Comparison of ENCODE assay signal across 8 cellular contexts in genomic region chr19:58385313-58386165, GRCh38. TPM values are rescaled to one million over a fixed set of nuclear protein-coding genes. Genes with fewer than 3 reads are reported as not detected.
A peak's percentile ranks its signal among the peaks of the same experiment; 100 is the strongest.
DNase-seq lines count a peak whose midpoint lies in the region; ATAC-seq, FAIRE-seq and TF ChIP-seq lines count a peak whose summit lies in the region.

No MANE protein-coding gene starts in this region.

- no peak for DNase-seq in GM23338 (ENCODE audit: low spot score)
- DNase-seq in activated T-cell treated with anti-CD3 and anti-CD28 coated beads, Interleukin-2, amount 50 U/mL, for 48 hours, result peak; percentile 63 to 66
- no peak for DNase-seq in iPS DF 6.9 (ENCODE audit: low read depth, low spot score)
- peak; percentile 45 for DNase-seq in stimulated activated CD4-positive, alpha-beta T cell treated with anti-CD3 and anti-CD28 coated beads, Interleukin-4, amount 100 ng/mL, for 1 hour
- no peak for DNase-seq in D721Med (ENCODE audit: insufficient read length, low spot score)
- no peak for DNase-seq in NCI-H774 (lab: John Stamatoyannopoulos, UW)
- DNase-seq in SHP77 (lab: John Stamatoyannopoulos, UW), result no peak
- no peak for DNase-seq in frontal cortex (ENCODE audit: low spot score in 2 of 2)

- no peaks in the 10 kb centered on the region for H3K9me2 ChIP-seq in GM23338 (ENCODE audit: insufficient read depth)

- no peak for FAIRE-seq in D721Med (lab: Jason Lieb, UNC)
- no peak for FAIRE-seq in frontal cortex (lab: Jason Lieb, UNC)

- H3K27me3 Mint-ChIP-seq in GM23338 (ENCODE audit: insufficient read depth, low read depth, poor library complexity), result peaks cover 25% of the 10 kb centered on the region

- H4K20me1 ChIP-seq in GM23338 (replicated peaks; ENCODE audit: insufficient read depth), result peaks cover 26% of the 10 kb centered on the region

- peak overlapping the region; percentile 98 for H3K27ac Mint-ChIP-seq in GM23338

- peaks cover 21% of the 10 kb centered on the region for H3K4me1 Mint-ChIP-seq in GM23338

- H3F3A ChIP-seq in GM23338 (replicated peaks; ENCODE audit: low read depth), result peaks cover 26% of the 10 kb centered on the region

- H3K4me3 ChIP-seq in GM23338 (peak overlapping the region; percentile 87), iPS DF 6.9 (ENCODE audit: low read length) (peak overlapping the region; percentile 75; the same call in 1 of the 2 replicates)

- no peak for TF ChIP-seq CTCF in GM23338 (conservative IDR thresholded peaks at IDR 0.05; ENCODE audit: low read depth in 2 of 2)
- no peak for TF ChIP-seq CTCF in D721Med (IDR thresholded peaks at IDR 0.05; ENCODE audit: insufficient read depth, missing control alignments)

- H3K27ac ChIP-seq in GM23338 (ENCODE audit: low read depth), result peak overlapping the region; percentile 94
- no peak overlapping the region for H3K27ac ChIP-seq in iPS DF 6.9 (ENCODE audit: low read length)

- H3K27me3 ChIP-seq in GM23338 (ENCODE audit: insufficient read depth), result no peaks in the 10 kb centered on the region
- no peaks in the 10 kb centered on the region for H3K27me3 ChIP-seq in iPS DF 6.9 (ENCODE audit: control insufficient read depth, insufficient read depth, low read length)

- peak overlapping the region; percentile 99 for H3K4me3 Mint-ChIP-seq in GM23338

- no peaks in the 10 kb centered on the region for H3K9me3 ChIP-seq in iPS DF 6.9 (ENCODE audit: control insufficient read depth, insufficient read depth, low read length)

- H3K4me1 ChIP-seq in GM23338 (ENCODE audit: insufficient read depth), result peaks cover 13% of the 10 kb centered on the region
- peaks cover 6% of the 10 kb centered on the region for H3K4me1 ChIP-seq in iPS DF 6.9 (ENCODE audit: control insufficient read depth, insufficient read depth, low read length)

- peaks cover 35% of the 10 kb centered on the region for H3K36me3 Mint-ChIP-seq in GM23338 (ENCODE audit: low read depth)

- peak overlapping the region; percentile 1 for H2AFZ ChIP-seq in GM23338

- H3K36me3 ChIP-seq in GM23338 (ENCODE audit: insufficient read depth), result peaks cover 22% of the 10 kb centered on the region
- peaks cover 6% of the 10 kb centered on the region; the same call in 1 of the 2 replicates for H3K36me3 ChIP-seq in iPS DF 6.9 (ENCODE audit: control insufficient read depth, insufficient read depth, low read length)

- peak; percentile 6 for ATAC-seq in GM23338

- WGBS in iPS DF 6.9 (ENCODE audit: insufficient coverage, insufficient read length), result no CpG with 5 or more reads among the region's 16 CpGs

- peaks cover 34% of the 10 kb centered on the region for H3K79me2 ChIP-seq in GM23338 (replicated peaks; ENCODE audit: insufficient read depth)

- H3K9me3 Mint-ChIP-seq in GM23338, result peaks cover 3% of the 10 kb centered on the region; the same call in 2 of the 3 replicates

- peak overlapping the region; percentile 97 for H3K4me2 ChIP-seq in GM23338

TF ChIP-seq in GM23338, 12 proteins besides CTCF, POLR2A, EP300 and RAD21 (continues in another document):
- TF ChIP-seq ZNF114 (CRISPR knock-in tag; IDR thresholded peaks at IDR 0.05) (no peak), ETS1 (IDR thresholded peaks at IDR 0.05) (no peak), JUNB (IDR thresholded peaks at IDR 0.05; ENCODE audit: unreplicated experiment) (no peak), POLR2AphosphoS5 (IDR thresholded peaks at IDR 0.05; ENCODE audit: low read depth) (no peak), NANOG (IDR thresholded peaks at IDR 0.05; ENCODE audit: borderline replicate concordance) (no peak), EZH2 (IDR thresholded peaks at IDR 0.05; ENCODE audit: low read depth, unreplicated experiment) (no peak), STAT1 (IDR thresholded peaks at IDR 0.05; ENCODE audit: unreplicated experiment) (no peak), ZNF331 (CRISPR knock-in tag; IDR thresholded peaks at IDR 0.05; ENCODE audit: low read depth) (no peak), ZNF462 (CRISPR knock-in tag; IDR thresholded peaks at IDR 0.05) (no peak)

RNA-seq across cellular contexts. Expression of gene RPS5, which starts 1.5 kb away (rescaled TPM):
- 2,020 and 2,111 TPM in 2 replicates for total RNA-seq in GM23338 (2014; rRNA removed; shearing (Covaris generic))
- polyA plus RNA-seq in GM23338 (2016; fragmentation: Nextera tagmentation; extraction: Ambion mirVana), result 734 and 753 TPM in 2 replicates
- total RNA-seq in frontal cortex, result 2,200 TPM

RNA-seq across cellular contexts. Expression of gene ZNF837, which starts 4.7 kb away (rescaled TPM):
- total RNA-seq in GM23338 (2014; rRNA removed; shearing (Covaris generic)), result 11.0 and 11.3 TPM in 2 replicates
- 2.2 and 3.1 TPM in 2 replicates for polyA plus RNA-seq in GM23338 (2016; fragmentation: Nextera tagmentation; extraction: Ambion mirVana)
- 2.4 TPM for total RNA-seq in frontal cortex

RNA-seq across cellular contexts. Expression of gene RNF225, which starts 9.9 kb away (rescaled TPM):
- total RNA-seq in GM23338 (2014; rRNA removed; shearing (Covaris generic)), result 0.87 TPM in 1 of 2 replicates, not detected in the other
- not detected in 2 replicates for polyA plus RNA-seq in GM23338 (2016; fragmentation: Nextera tagmentation; extraction: Ambion mirVana)
- not detected for total RNA-seq in frontal cortex

RNA-seq across cellular contexts. Expression of gene ZNF584, which starts 22.9 kb away (rescaled TPM):
- total RNA-seq in GM23338 (2014; rRNA removed; shearing (Covaris generic)), result 8.1 and 9.1 TPM in 2 replicates
- 1.1 and 2.3 TPM in 2 replicates for polyA plus RNA-seq in GM23338 (2016; fragmentation: Nextera tagmentation; extraction: Ambion mirVana)
- total RNA-seq in frontal cortex, result 11.8 TPM

RNA-seq across cellular contexts. Expression of gene ZNF497, which starts 23.0 kb away (rescaled TPM):
- total RNA-seq in GM23338 (2014; rRNA removed; shearing (Covaris generic)), result 1.0 and 2.0 TPM in 2 replicates
- polyA plus RNA-seq in GM23338 (2016; fragmentation: Nextera tagmentation; extraction: Ambion mirVana), result 0.44 and 0.61 TPM in 2 replicates
- 6.1 TPM for total RNA-seq in frontal cortex

Comparison
In these comparisons a context has a peak if more than half of its experiments do, and no peak if none do; other contexts are left out.
1. DNase-seq: peak in activated T-cell treated with anti-CD3 and anti-CD28 coated beads, Interleukin-2, amount 50 U/mL, for 48 hours (2 of 2) and stimulated activated CD4-positive, alpha-beta T cell treated with anti-CD3 and anti-CD28 coated beads, Interleukin-4, amount 100 ng/mL, for 1 hour (single experiment); none in GM23338 (single experiment), iPS DF 6.9 (single experiment), D721Med (single experiment), NCI-H774 (single experiment), SHP77 (0 of 2) and frontal cortex (0 of 2).